ENCODE assay signal across 5 cellular contexts in the genomic region with DNA sequence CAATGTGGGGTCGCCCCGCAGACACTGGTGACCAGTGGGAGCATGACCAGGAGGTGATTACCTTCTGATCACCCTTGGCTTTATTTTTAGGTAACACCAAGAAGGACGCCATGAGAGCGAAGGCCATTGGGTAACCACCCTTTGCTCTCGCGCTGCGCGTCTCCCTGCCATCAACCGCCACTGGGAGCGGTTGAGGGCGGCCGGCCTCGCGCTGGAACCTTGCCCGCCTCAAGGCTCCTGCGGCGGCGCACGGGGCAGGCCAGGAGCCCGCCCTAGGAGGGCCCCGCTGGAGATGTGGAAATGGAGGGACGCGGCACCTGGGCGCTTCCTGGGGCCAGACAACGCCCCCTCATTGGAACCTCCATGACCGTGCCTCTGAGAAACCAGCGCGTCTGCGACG. TPM values are rescaled to one million over a fixed set of nuclear protein-coding genes. Genes with fewer than 3 reads are reported as not detected.
DNase-seq lines count a peak whose midpoint lies in the region; ATAC-seq and TF ChIP-seq lines count a peak whose summit lies in the region.
"Not testable (repeated sequence)": the region's sequence is repeated elsewhere in the genome, so short reads cannot be mapped to it uniquely, and the experiment has no call there.
"Had no signal": no experiment of that assay in that cellular context is flagged by ENCODE, and none has a peak within 500 bp of the region (broad histone marks: within the 10 kb centered on the region; RNA-seq: fewer than 3 reads in every experiment).

No MANE protein-coding gene starts in this region.

- H3K36me3 ChIP-seq in GM23338 (ENCODE audit: insufficient read depth); H7 (replicated peaks; ENCODE audit: control insufficient read depth, insufficient read depth, low read length): not testable (repeated sequence)

- not testable (repeated sequence) for H3K4me3 Mint-ChIP-seq in GM23338; activated CD4-positive, alpha-beta T cell treated with anti-CD3 and anti-CD28 coated beads, Interleukin-2, amount 10 ng/mL, durations not matched to agents 24 days and 14 days

- H3K9me3 Mint-ChIP-seq in GM23338; activated CD4-positive, alpha-beta T cell treated with anti-CD3 and anti-CD28 coated beads, Interleukin-2, amount 10 ng/mL, durations not matched to agents 24 days and 14 days: not testable (repeated sequence)

- H3K79me2 ChIP-seq in GM23338 (replicated peaks; ENCODE audit: insufficient read depth), result not testable (repeated sequence)

- intact Hi-C loops in activated CD4-positive, alpha-beta T cell treated with anti-CD3 and anti-CD28 coated beads, Interleukin-2, amount 10 ng/mL, durations not matched to agents 24 days and 14 days (cut with micrococcal nuclease), result not testable (repeated sequence)

- H3K27me3 ChIP-seq in GM23338 (ENCODE audit: insufficient read depth); H7 (ENCODE audit: control insufficient read depth, insufficient read depth, low read length): not testable (repeated sequence)

- not testable (repeated sequence) for H2AFZ ChIP-seq in GM23338

- not testable (repeated sequence) for H4K20me1 ChIP-seq in GM23338 (replicated peaks; ENCODE audit: insufficient read depth)

- not testable (repeated sequence) for TF ChIP-seq CTCF in GM23338 (conservative IDR thresholded peaks at IDR 0.05; ENCODE audit: low read depth in 2 of 2)

- not testable (repeated sequence) for H3K27me3 Mint-ChIP-seq in GM23338 (ENCODE audit: insufficient read depth, low read depth, poor library complexity); activated CD4-positive, alpha-beta T cell treated with anti-CD3 and anti-CD28 coated beads, Interleukin-2, amount 10 ng/mL, durations not matched to agents 24 days and 14 days

- not testable (repeated sequence) for DNase-seq in GM23338 (ENCODE audit: low spot score)
- peak; percentile 22 for DNase-seq in H7
- peak; percentile 16 for DNase-seq in activated CD4-positive, alpha-beta T cell treated with anti-CD3 and anti-CD28 coated beads, Interleukin-2, amount 10 ng/mL, durations not matched to agents 24 days and 14 days

- H3K36me3 Mint-ChIP-seq in GM23338 (ENCODE audit: low read depth); activated CD4-positive, alpha-beta T cell treated with anti-CD3 and anti-CD28 coated beads, Interleukin-2, amount 10 ng/mL, durations not matched to agents 24 days and 14 days (ENCODE audit: low read depth): not testable (repeated sequence)

- H3K4me1 ChIP-seq in GM23338 (ENCODE audit: insufficient read depth), result not testable (repeated sequence)

- H3K4me3 ChIP-seq in GM23338; H7 (ENCODE audit: insufficient read depth, low read depth, low read length): not testable (repeated sequence)

- not testable (repeated sequence) for H3K9me2 ChIP-seq in GM23338 (ENCODE audit: insufficient read depth)

- peak; percentile 80 for ATAC-seq in GM23338

- not testable (repeated sequence) for H3K4me2 ChIP-seq in GM23338

- not testable (repeated sequence) for H3K27ac ChIP-seq in GM23338 (ENCODE audit: low read depth)

- H3K4me1 Mint-ChIP-seq in GM23338; activated CD4-positive, alpha-beta T cell treated with anti-CD3 and anti-CD28 coated beads, Interleukin-2, amount 10 ng/mL, durations not matched to agents 24 days and 14 days: not testable (repeated sequence)

- H3F3A ChIP-seq in GM23338 (replicated peaks; ENCODE audit: low read depth), result not testable (repeated sequence)

- not testable (repeated sequence) for H3K27ac Mint-ChIP-seq in GM23338; activated CD4-positive, alpha-beta T cell treated with anti-CD3 and anti-CD28 coated beads, Interleukin-2, amount 10 ng/mL, durations not matched to agents 24 days and 14 days

RNA-seq across cellular contexts. Expression of gene NUTM2A, which starts 2.5 kb away (rescaled TPM):
- 0.27 TPM in 1 of 2 replicates, not detected in the other for total RNA-seq in GM23338 (2014; rRNA removed; shearing (Covaris generic))
- 0.21 and 0.27 TPM in 2 replicates for polyA plus RNA-seq in GM23338 (2016; fragmentation: Nextera tagmentation; extraction: Ambion mirVana)
- 0.04 TPM in 1 of 2 replicates, not detected in the other for total RNA-seq in H7 (2014; rRNA removed; shearing (Covaris generic))
- total RNA-seq in activated CD4-positive, alpha-beta T cell treated with anti-CD3 and anti-CD28 coated beads, Interleukin-2, amount 10 ng/mL, durations not matched to agents 24 days and 14 days, result 0.12 TPM in 1 of 2 replicates, not detected in the other
- polyA plus RNA-seq: CD4-positive, alpha-beta memory T cell; CD8-positive, alpha-beta memory T cell had no signal
